In genomic region chr22:29765905-29766631, GRCh38 we compare ENCODE assay signal across 8 cellular contexts. TPM values are rescaled to one million over a fixed set of nuclear protein-coding genes. Genes with fewer than 3 reads are reported as not detected.
DNase-seq lines count a peak whose midpoint lies in the region; ATAC-seq, FAIRE-seq and TF ChIP-seq lines count a peak whose summit lies in the region.

No MANE protein-coding gene starts in this region.

- no peaks in the 10 kb centered on the region for H4K20me1 ChIP-seq in smooth muscle cell (ENCODE audit: low read depth)

- TF ChIP-seq CTCF in right atrium auricular region (IDR thresholded peaks at IDR 0.05) (no peak), smooth muscle cell (IDR thresholded peaks at IDR 0.05; ENCODE audit: borderline replicate concordance, insufficient read depth, poor library complexity, severe bottlenecking) (no peak)

- peaks cover 3% of the 10 kb centered on the region for H3F3A ChIP-seq in smooth muscle cell (ENCODE audit: low read depth)

- H3K27me3 Mint-ChIP-seq in activated T-cell treated with anti-CD3 and anti-CD28 coated beads, Interleukin-2, amount 50 U/mL, for 4 hours (ENCODE audit: low read depth), result no peaks in the 10 kb centered on the region

- H3K4me1 ChIP-seq in right atrium auricular region, result peaks cover 0 to 33% of the 10 kb centered on the region in 2 donors
- H3K4me1 ChIP-seq in smooth muscle cell (ENCODE audit: low read depth), result peaks cover 9% of the 10 kb centered on the region

- H3K9me3 ChIP-seq in right atrium auricular region, result no peaks in the 10 kb centered on the region
- no peaks in the 10 kb centered on the region for H3K9me3 ChIP-seq in smooth muscle cell (replicated peaks; ENCODE audit: low read depth)

- peak; percentile 20 for DNase-seq in AG08395 (ENCODE audit: low spot score)
- peak; percentile 19 for DNase-seq in GM19240 (ENCODE audit: insufficient read length, low spot score)
- peak; percentile 36 for DNase-seq in HuH-7 (ENCODE audit: low spot score)
- no peak for DNase-seq in activated T-cell treated with anti-CD3 and anti-CD28 coated beads, Interleukin-2, amount 50 U/mL, for 4 hours
- DNase-seq in right atrium auricular region (ENCODE audit: low spot score), result no peak
- DNase-seq in smooth muscle cell (lab: John Stamatoyannopoulos, UW; ENCODE audit: unreplicated experiment), result no peak
- DNase-seq in NCI-H1694 (lab: John Stamatoyannopoulos, UW), result no peak
- no peak for DNase-seq in HTR-8/SVneo (ENCODE audit: insufficient read length, low spot score)

- peak overlapping the region; percentile 100 for H3K4me3 Mint-ChIP-seq in activated T-cell treated with anti-CD3 and anti-CD28 coated beads, Interleukin-2, amount 50 U/mL, for 4 hours

- no peaks in the 10 kb centered on the region for H3K27me3 ChIP-seq in right atrium auricular region
- H3K27me3 ChIP-seq in smooth muscle cell (ENCODE audit: low read depth), result no peaks in the 10 kb centered on the region

- H3K27ac ChIP-seq in right atrium auricular region (peak overlapping the region; percentile 95), smooth muscle cell (ENCODE audit: low read depth) (peak overlapping the region; percentile 81)

- peak overlapping the region; percentile 92 for H2AFZ ChIP-seq in smooth muscle cell (ENCODE audit: low read depth)

- peaks cover 14% of the 10 kb centered on the region for H3K36me3 Mint-ChIP-seq in activated T-cell treated with anti-CD3 and anti-CD28 coated beads, Interleukin-2, amount 50 U/mL, for 4 hours (ENCODE audit: insufficient read depth)

- H3K9ac ChIP-seq in smooth muscle cell (ENCODE audit: low read depth), result peak overlapping the region; percentile 94

- H3K4me2 ChIP-seq in smooth muscle cell, result peak overlapping the region; percentile 100

- peaks cover 34% of the 10 kb centered on the region for H3K79me2 ChIP-seq in smooth muscle cell (ENCODE audit: low read depth)

- no peaks in the 10 kb centered on the region for H3K9me3 Mint-ChIP-seq in activated T-cell treated with anti-CD3 and anti-CD28 coated beads, Interleukin-2, amount 50 U/mL, for 4 hours

- peak; percentile 3 to 8 for ATAC-seq in activated T-cell treated with anti-CD3 and anti-CD28 coated beads, Interleukin-2, amount 50 U/mL, for 4 hours

- peaks cover 20% of the 10 kb centered on the region for H3K36me3 ChIP-seq in right atrium auricular region
- peaks cover 5% of the 10 kb centered on the region for H3K36me3 ChIP-seq in smooth muscle cell (ENCODE audit: low read depth)

- no peak for FAIRE-seq in HTR-8/SVneo (lab: Jason Lieb, UNC)

- WGBS in smooth muscle cell (ENCODE audit: low lambda C conversion rate), result 57% methylated on average over 15 of the region's 15 CpGs

- peaks cover 30% of the 10 kb centered on the region for H3K4me1 Mint-ChIP-seq in activated T-cell treated with anti-CD3 and anti-CD28 coated beads, Interleukin-2, amount 50 U/mL, for 4 hours (ENCODE audit: low read depth)

- H3K4me3 ChIP-seq in right atrium auricular region (peak overlapping the region; percentile 82 to 92), smooth muscle cell (peak overlapping the region; percentile 95)

RNA-seq across cellular contexts. Expression of gene ZMAT5, which starts 0.7 kb away (rescaled TPM):
- total RNA-seq in activated T-cell treated with anti-CD3 and anti-CD28 coated beads, Interleukin-2, amount 50 U/mL, for 4 hours, result 10 to 100 TPM; 23.9 to 27.8 (median 26.5) TPM
- total RNA-seq in right atrium auricular region (10 to 100 TPM; 17.0 to 22.9 TPM), smooth muscle cell (22.7 and 26.0 TPM in 2 replicates)
- polyA plus RNA-seq in smooth muscle cell, result 57.0 and 57.8 TPM in 2 replicates

RNA-seq across cellular contexts. Expression of gene UQCR10, which starts 1.1 kb away (rescaled TPM):
- total RNA-seq in activated T-cell treated with anti-CD3 and anti-CD28 coated beads, Interleukin-2, amount 50 U/mL, for 4 hours, result 100 to 1,000 TPM in 1 of 3 donors, 10 to 100 TPM in 2; 90.9 to 103 (median 91.1) TPM
- total RNA-seq in right atrium auricular region, result 100 to 1,000 TPM; 125 to 137 TPM
- 72.3 and 102 TPM in 2 replicates for total RNA-seq in smooth muscle cell
- polyA plus RNA-seq in smooth muscle cell, result 296 and 326 TPM in 2 replicates

RNA-seq across cellular contexts. Expression of gene CABP7, which starts 46.3 kb away (rescaled TPM):
- under 1 TPM; 0.11 to 0.20 (median 0.13) TPM for total RNA-seq in activated T-cell treated with anti-CD3 and anti-CD28 coated beads, Interleukin-2, amount 50 U/mL, for 4 hours
- total RNA-seq in right atrium auricular region, result not detected
- not detected in 2 replicates for total RNA-seq in smooth muscle cell
- 0.12 TPM in 1 of 2 replicates, not detected in the other for polyA plus RNA-seq in smooth muscle cell

Comparison
In these comparisons a context has a peak if more than half of its experiments do, and no peak if none do; other contexts are left out.
1. DNase-seq: peak in AG08395 (single experiment), GM19240 (single experiment) and HuH-7 (single experiment); none in activated T-cell treated with anti-CD3 and anti-CD28 coated beads, Interleukin-2, amount 50 U/mL, for 4 hours (single experiment), right atrium auricular region (single experiment), smooth muscle cell (single experiment), NCI-H1694 (single experiment) and HTR-8/SVneo (single experiment).